Comparison of ENCODE assay signal across 13 cellular contexts in genomic region chr3:8505621-8506020, GRCh38. TPM values are rescaled to one million over a fixed set of nuclear protein-coding genes. Genes with fewer than 3 reads are reported as not detected.
A peak's percentile ranks its signal among the peaks of the same experiment; 100 is the strongest.
DNase-seq lines count a peak whose midpoint lies in the region; ATAC-seq and TF ChIP-seq lines count a peak whose summit lies in the region.
"Had no signal": no experiment of that assay in that cellular context is flagged by ENCODE, and none has a peak within 500 bp of the region (broad histone marks: within the 10 kb centered on the region; RNA-seq: fewer than 3 reads in every experiment).

No MANE protein-coding gene starts in this region.

- peaks cover 55% of the 10 kb centered on the region for H3K4me1 ChIP-seq in suprapubic skin

- peak overlapping the region; percentile 67 for H3K27ac ChIP-seq in suprapubic skin
- H3K27ac ChIP-seq: neutrophil had no signal

- intact Hi-C loops in posterior cingulate gyrus (cut with DNase I) = no loop called here

- no peak for TF ChIP-seq EP300 in suprapubic skin (IDR thresholded peaks at IDR 0.05)

- no peak for TF ChIP-seq CTCF in suprapubic skin (IDR thresholded peaks at IDR 0.05)

- DNase-seq in DMS79 treated with DMSO at 0.1 percent for 48 hours (lab: John Stamatoyannopoulos, UW) = peak; percentile 3
- DNase-seq in DMS79 (lab: John Stamatoyannopoulos, UW) = no peak
- DNase-seq in SHP77 (lab: John Stamatoyannopoulos, UW) = peak; percentile 70 to 75
- DNase-seq in left lobe of liver (ENCODE audit: low spot score) = peak; percentile 75
- no peak for DNase-seq in suprapubic skin (ENCODE audit: low spot score in 2 of 2)
- no peak for DNase-seq in stimulated activated CD8-positive, alpha-beta memory T cell treated with anti-CD3 and anti-CD28 coated beads, Interleukin-4, amount 100 ng/mL, for 48 hours
- no peak for DNase-seq in activated CD4-positive, alpha-beta T cell treated with anti-CD3 and anti-CD28 coated beads, Interleukin-2, amount 50 U/mL, for 4 hours
- no peak for DNase-seq in posterior cingulate gyrus
- DNase-seq: ACHN; activated CD4-positive, CD25-positive, alpha-beta regulatory T cell treated with anti-CD3 and anti-CD28 coated beads, Interleukin-2, amount 50 U/mL, for 72 hours; effector CD4-positive, alpha-beta T cell; MV-4-11 had no signal

- 23% methylated on average over 3 of the region's 3 CpGs for WGBS in suprapubic skin

- no peaks in the 10 kb centered on the region for H3K36me3 ChIP-seq in suprapubic skin
- H3K36me3 ChIP-seq: neutrophil had no signal

- TF ChIP-seq POLR2A in suprapubic skin (IDR thresholded peaks at IDR 0.05) = no peak

- no peaks in the 10 kb centered on the region for H3K9me3 ChIP-seq in suprapubic skin
- H3K9me3 ChIP-seq: neutrophil had no signal

- no peaks in the 10 kb centered on the region for H3K27me3 ChIP-seq in suprapubic skin

- peak; percentile 63 for ATAC-seq in left lobe of liver

- no peak overlapping the region for H3K4me3 ChIP-seq in suprapubic skin

RNA-seq across cellular contexts. Expression of gene LMCD1, which starts 4.0 kb away (rescaled TPM):
- total RNA-seq in left lobe of liver (2.9 TPM), suprapubic skin (10 to 100 TPM; 33.4 to 49.3 (median 36.8) TPM)

Comparison
In these comparisons a context has a peak if more than half of its experiments do, and no peak if none do; other contexts are left out.
1. DNase-seq: peak in DMS79 treated with DMSO at 0.1 percent for 48 hours (single experiment), SHP77 (2 of 2) and left lobe of liver (single experiment); none in DMS79 (single experiment), suprapubic skin (0 of 2), stimulated activated CD8-positive, alpha-beta memory T cell treated with anti-CD3 and anti-CD28 coated beads, Interleukin-4, amount 100 ng/mL, for 48 hours (single experiment), activated CD4-positive, alpha-beta T cell treated with anti-CD3 and anti-CD28 coated beads, Interleukin-2, amount 50 U/mL, for 4 hours (0 of 2) and posterior cingulate gyrus (0 of 10).